Comparison of ENCODE assay signal across 13 cellular contexts in genomic region chr15:22262613-22263020, GRCh38.
DNase-seq lines count a peak whose midpoint lies in the region; ATAC-seq and TF ChIP-seq lines count a peak whose summit lies in the region.
"Had no signal": no experiment of that assay in that cellular context is flagged by ENCODE, and none has a peak within 500 bp of the region (broad histone marks: within the 10 kb centered on the region; RNA-seq: fewer than 3 reads in every experiment).

No MANE protein-coding gene starts in this region.

- H3K9me3 ChIP-seq in left lung, result peaks cover 0 to 2% of the 10 kb centered on the region in 2 donors
- H3K9me3 ChIP-seq in upper lobe of left lung, result peaks cover 0 to 2% (median 0%) of the 10 kb centered on the region in 4 donors
- peaks cover 0 to 6% (median 0%) of the 10 kb centered on the region in 4 donors for H3K9me3 ChIP-seq in sigmoid colon
- H3K9me3 ChIP-seq: thyroid gland had no signal

- intact Hi-C loops in left lung (cut with DNase I), result no loop called here
- intact Hi-C loops in sigmoid colon (cut with DNase I), result no loop called here

- H3K27ac ChIP-seq in left lung (no peak overlapping the region), upper lobe of left lung (no peak overlapping the region), sigmoid colon (no peak overlapping the region)
- H3K27ac ChIP-seq: thyroid gland had no signal

- 71 to 94% methylated on average over 12 to 13 of the region's 13 CpGs for WGBS in upper lobe of left lung, 2 donors
- WGBS in sigmoid colon, 2 donors, result 85 to 86% methylated on average over 13 of the region's 13 CpGs

- H3K36me3 ChIP-seq in left lung (no peaks in the 10 kb centered on the region), upper lobe of left lung (no peaks in the 10 kb centered on the region), sigmoid colon (no peaks in the 10 kb centered on the region)
- H3K36me3 ChIP-seq: thyroid gland had no signal

- no peak for TF ChIP-seq EP300 in upper lobe of left lung (IDR thresholded peaks at IDR 0.05)
- no peak for TF ChIP-seq EP300 in sigmoid colon (IDR thresholded peaks at IDR 0.05)

- peak; percentile 73 for ATAC-seq in left lung
- peak; percentile 47 to 67 for ATAC-seq in upper lobe of left lung (ENCODE audit: low FRiP score in 2 of 2)
- no peak for ATAC-seq in GM21529 (IDR thresholded peaks at IDR 0.05; ENCODE audit: unreplicated experiment)

- H3K4me3 ChIP-seq in left lung, result no peak overlapping the region
- no peak overlapping the region for H3K4me3 ChIP-seq in upper lobe of left lung
- H3K4me3 ChIP-seq in sigmoid colon, result no peak overlapping the region
- H3K4me3 ChIP-seq: thyroid gland had no signal

- no peak for TF ChIP-seq CTCF in left lung (IDR thresholded peaks at IDR 0.05)
- no peak for TF ChIP-seq CTCF in upper lobe of left lung (IDR thresholded peaks at IDR 0.05)
- TF ChIP-seq CTCF in sigmoid colon (IDR thresholded peaks at IDR 0.05), result no peak

- peak; percentile 41 for DNase-seq in activated naive CD4-positive, alpha-beta T cell treated with Interleukin-2 at 50 U/mL for 16 hours
- DNase-seq in activated naive CD4-positive, alpha-beta T cell treated with anti-CD3 and anti-CD28 coated beads, Interleukin-2, amount 50 U/mL, for 16 hours, result no peak
- peak; percentile 30 for DNase-seq in activated CD8-positive, alpha-beta memory T cell treated with anti-CD3 and anti-CD28 coated beads, Interleukin-2, amount 50 U/mL, for 24 hours (ENCODE audit: extremely low read depth)
- DNase-seq in left lung (peak; percentile 57 to 87), upper lobe of left lung (peak in 1 of 2 donors; percentile 89), NCI-H526 treated with DMSO at 0.1 percent for 48 hours (lab: John Stamatoyannopoulos, UW) (no peak), sigmoid colon (no peak)
- DNase-seq: AML-193, dermis blood vessel endothelial cell, EL, Kasumi-1, thyroid gland had no signal

- TF ChIP-seq POLR2A in upper lobe of left lung (IDR thresholded peaks at IDR 0.05), result no peak
- TF ChIP-seq POLR2A in sigmoid colon (IDR thresholded peaks at IDR 0.05), result no peak

- H3K27me3 ChIP-seq in left lung (peaks cover 0 to 12% of the 10 kb centered on the region in 2 donors), upper lobe of left lung (no peaks in the 10 kb centered on the region), sigmoid colon (no peaks in the 10 kb centered on the region)
- H3K27me3 ChIP-seq: thyroid gland had no signal

- H3K4me1 ChIP-seq in left lung (peaks cover 0 to 7% of the 10 kb centered on the region in 2 donors), upper lobe of left lung (no peaks in the 10 kb centered on the region), sigmoid colon (no peaks in the 10 kb centered on the region)
- H3K4me1 ChIP-seq: thyroid gland had no signal

Comparison
In these comparisons a context has a peak if more than half of its experiments do, and no peak if none do; other contexts are left out.
1. DNase-seq: peak in activated naive CD4-positive, alpha-beta T cell treated with Interleukin-2 at 50 U/mL for 16 hours (single experiment), activated CD8-positive, alpha-beta memory T cell treated with anti-CD3 and anti-CD28 coated beads, Interleukin-2, amount 50 U/mL, for 24 hours (single experiment) and left lung (2 of 2); none in activated naive CD4-positive, alpha-beta T cell treated with anti-CD3 and anti-CD28 coated beads, Interleukin-2, amount 50 U/mL, for 16 hours (single experiment), NCI-H526 treated with DMSO at 0.1 percent for 48 hours (single experiment) and sigmoid colon (single experiment).